ENCODE assay signal across 31 cellular contexts in genomic region chr1:235553063-235553675, GRCh38. TPM values are rescaled to one million over a fixed set of nuclear protein-coding genes. Genes with fewer than 3 reads are reported as not detected.
DNase-seq lines count a peak whose midpoint lies in the region; ATAC-seq and TF ChIP-seq lines count a peak whose summit lies in the region.
"Had no signal": no experiment of that assay in that cellular context is flagged by ENCODE, and none has a peak within 500 bp of the region (broad histone marks: within the 10 kb centered on the region; RNA-seq: fewer than 3 reads in every experiment).

No MANE protein-coding gene starts in this region.

- H3K4me1 ChIP-seq in prostate gland (replicated peaks): no peaks in the 10 kb centered on the region
- H3K4me1 ChIP-seq: Caco-2, foreskin keratinocyte, stomach had no signal

- peak overlapping the region; percentile 17 to 44 for H3K27ac ChIP-seq in prostate gland
- H3K27ac ChIP-seq: foreskin keratinocyte, KMS-11, ovary, SK-N-MC, stomach, thyroid gland had no signal

- in situ Hi-C loops in ACHN (cut with HindIII; ENCODE audit: low pct_ligation_motif_present, low pct_unique_long_range_greater_than_20kb, low sequenced_read_pairs): no loop called here

- DNase-seq in AG10803 (ENCODE audit: low read depth): peak; percentile 36
- peak; percentile 9 for DNase-seq in EH (ENCODE audit: low read depth)
- peak; percentile 86 for DNase-seq in amniotic epithelial cell (ENCODE audit: low read depth)
- DNase-seq in prostate gland (ENCODE audit: low spot score): peak; percentile 66
- DNase-seq in ACHN: no peak
- DNase-seq: activated CD4-positive, alpha-beta T cell treated with anti-CD3 and anti-CD28 coated beads, Interleukin-2, amount 50 U/mL, for 48 hours; activated gamma-delta T cell treated with Interleukin-2 at 50 U/mL for 16 hours; activated naive CD8-positive, alpha-beta T cell treated with anti-CD3 and anti-CD28 coated beads, Interleukin-2, amount 10 ng/mL, durations not matched to agents 7 days and 5 days; activated T-cell treated with anti-CD3 and anti-CD28 coated beads, Interleukin-2, amount 50 U/mL, for 48 hours; Caco-2; caudate nucleus; foreskin keratinocyte; GDM1; H7; head of caudate nucleus; kidney glomerular epithelial cell; MG63; NCI-H1105; NCI-H187 treated with DMSO at 0.1 percent for 48 hours; NCI-H524 treated with DMSO at 0.1 percent for 48 hours; ovary; stimulated activated CD4-positive, alpha-beta T cell treated with anti-CD3 and anti-CD28 coated beads, Interleukin-2, amount 100 ng/mL, for 48 hours; stomach; T-helper 17 cell had no signal

- no peak for TF ChIP-seq POLR2A in prostate gland (IDR thresholded peaks at IDR 0.05)

- intact Hi-C loops in prostate gland (cut with DNase I): no loop called here

- H3K9me3 ChIP-seq in prostate gland: no peaks in the 10 kb centered on the region
- H3K9me3 ChIP-seq: Caco-2, MG63, mucosa of descending colon, ovary, stomach, thyroid gland had no signal

- TF ChIP-seq CTCF in AG10803 (conservative IDR thresholded peaks at IDR 0.05; ENCODE audit: low read length) (no peak), prostate gland (IDR thresholded peaks at IDR 0.05) (no peak)

- H3K4me3 ChIP-seq in AG10803 (ENCODE audit: low read length) (no peak overlapping the region), prostate gland (no peak overlapping the region)
- H3K4me3 ChIP-seq: MG63, mucosa of descending colon, ovary, SK-N-MC, stomach, thyroid gland had no signal

- no peak for ATAC-seq in HG03175 (IDR thresholded peaks at IDR 0.05; ENCODE audit: unreplicated experiment)
- no peak for ATAC-seq in GM18867 (IDR thresholded peaks at IDR 0.05; ENCODE audit: unreplicated experiment)
- ATAC-seq: activated CD4-positive, CD25-positive, alpha-beta regulatory T cell treated with anti-CD3 and anti-CD28 coated beads, Interleukin-2, amount 50 U/mL, for 24 hours; foreskin keratinocyte; mucosa of descending colon; T-helper 17 cell had no signal

- WGBS in prostate gland: 71% methylated on average over 7 of the region's 7 CpGs

- no peaks in the 10 kb centered on the region for H3K36me3 ChIP-seq in prostate gland
- H3K36me3 ChIP-seq: MG63, ovary, stomach, thyroid gland had no signal

- H3K27me3 ChIP-seq in prostate gland (replicated peaks; ENCODE audit: insufficient read depth): no peaks in the 10 kb centered on the region
- H3K27me3 ChIP-seq: foreskin keratinocyte, MG63, ovary, thyroid gland had no signal

RNA-seq across cellular contexts. Expression of gene B3GALNT2, which starts 48.9 kb away (rescaled TPM):
- total RNA-seq in prostate gland: 10 to 100 TPM; 29.1 to 52.1 TPM
